ENCODE assay signal across 2 cellular contexts in the genomic region with DNA sequence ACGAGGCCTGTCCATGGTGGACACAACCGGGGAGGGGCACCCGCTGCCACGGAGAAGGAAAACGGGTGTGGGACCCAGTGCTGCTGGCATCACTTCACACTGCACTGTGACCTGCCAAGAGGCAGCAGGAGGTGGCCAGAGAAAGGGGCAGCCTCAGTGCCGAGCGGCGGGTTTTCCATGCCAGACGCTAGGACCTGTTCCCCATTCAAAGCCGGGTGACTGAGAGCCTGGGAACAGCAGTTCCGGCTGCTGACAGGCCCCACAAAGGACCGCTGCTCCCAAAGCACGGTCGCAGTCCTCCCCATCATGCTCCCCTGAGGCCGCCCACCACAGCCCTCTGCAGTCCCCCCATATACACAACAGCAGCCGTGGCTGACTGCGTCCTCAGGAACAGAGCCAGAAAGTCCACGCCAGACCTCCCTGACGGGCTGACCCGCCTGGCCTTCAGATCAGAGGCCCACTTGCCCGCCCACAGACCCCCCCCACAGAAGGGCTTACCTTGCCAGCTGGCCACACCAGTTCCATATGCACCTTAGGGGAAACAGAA.
TF ChIP-seq lines count a peak whose summit lies in the region.

No MANE protein-coding gene starts in this region.

TF ChIP-seq in liver, 16 proteins besides CTCF, POLR2A, EP300 and RAD21:
- TF ChIP-seq FOXA1 (IDR thresholded peaks at IDR 0.05): no peak
- TF ChIP-seq, protein P1, sequence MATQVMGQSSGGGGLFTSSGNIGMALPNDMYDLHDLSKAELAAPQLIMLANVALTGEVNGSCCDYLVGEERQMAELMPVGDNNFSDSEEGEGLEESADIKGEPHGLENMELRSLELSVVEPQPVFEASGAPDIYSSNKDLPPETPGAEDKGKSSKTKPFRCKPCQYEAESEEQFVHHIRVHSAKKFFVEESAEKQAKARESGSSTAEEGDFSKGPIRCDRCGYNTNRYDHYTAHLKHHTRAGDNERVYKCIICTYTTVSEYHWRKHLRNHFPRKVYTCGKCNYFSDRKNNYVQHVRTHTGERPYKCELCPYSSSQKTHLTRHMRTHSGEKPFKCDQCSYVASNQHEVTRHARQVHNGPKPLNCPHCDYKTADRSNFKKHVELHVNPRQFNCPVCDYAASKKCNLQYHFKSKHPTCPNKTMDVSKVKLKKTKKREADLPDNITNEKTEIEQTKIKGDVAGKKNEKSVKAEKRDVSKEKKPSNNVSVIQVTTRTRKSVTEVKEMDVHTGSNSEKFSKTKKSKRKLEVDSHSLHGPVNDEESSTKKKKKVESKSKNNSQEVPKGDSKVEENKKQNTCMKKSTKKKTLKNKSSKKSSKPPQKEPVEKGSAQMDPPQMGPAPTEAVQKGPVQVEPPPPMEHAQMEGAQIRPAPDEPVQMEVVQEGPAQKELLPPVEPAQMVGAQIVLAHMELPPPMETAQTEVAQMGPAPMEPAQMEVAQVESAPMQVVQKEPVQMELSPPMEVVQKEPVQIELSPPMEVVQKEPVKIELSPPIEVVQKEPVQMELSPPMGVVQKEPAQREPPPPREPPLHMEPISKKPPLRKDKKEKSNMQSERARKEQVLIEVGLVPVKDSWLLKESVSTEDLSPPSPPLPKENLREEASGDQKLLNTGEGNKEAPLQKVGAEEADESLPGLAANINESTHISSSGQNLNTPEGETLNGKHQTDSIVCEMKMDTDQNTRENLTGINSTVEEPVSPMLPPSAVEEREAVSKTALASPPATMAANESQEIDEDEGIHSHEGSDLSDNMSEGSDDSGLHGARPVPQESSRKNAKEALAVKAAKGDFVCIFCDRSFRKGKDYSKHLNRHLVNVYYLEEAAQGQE (IDR thresholded peaks at IDR 0.05): no peak
- no peak for TF ChIP-seq GABPA (IDR thresholded peaks at IDR 0.05 in 1 of 2, conservative IDR thresholded peaks at IDR 0.05 in 1 of 2)
- no peak for TF ChIP-seq HNF4A (conservative IDR thresholded peaks at IDR 0.05)
- no peak for TF ChIP-seq YY1 (IDR thresholded peaks at IDR 0.05)
- TF ChIP-seq NR2F2 (IDR thresholded peaks at IDR 0.05): no peak

TF ChIP-seq in HepG2, 621 proteins besides CTCF, POLR2A, EP300 and RAD21:
- TF ChIP-seq, protein P2, sequence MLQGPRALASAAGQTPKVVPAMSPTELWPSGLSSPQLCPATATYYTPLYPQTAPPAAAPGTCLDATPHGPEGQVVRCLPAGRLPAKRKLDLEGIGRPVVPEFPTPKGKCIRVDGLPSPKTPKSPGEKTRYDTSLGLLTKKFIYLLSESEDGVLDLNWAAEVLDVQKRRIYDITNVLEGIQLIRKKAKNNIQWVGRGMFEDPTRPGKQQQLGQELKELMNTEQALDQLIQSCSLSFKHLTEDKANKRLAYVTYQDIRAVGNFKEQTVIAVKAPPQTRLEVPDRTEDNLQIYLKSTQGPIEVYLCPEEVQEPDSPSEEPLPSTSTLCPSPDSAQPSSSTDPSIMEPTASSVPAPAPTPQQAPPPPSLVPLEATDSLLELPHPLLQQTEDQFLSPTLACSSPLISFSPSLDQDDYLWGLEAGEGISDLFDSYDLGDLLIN (CRISPR knock-in tag; IDR thresholded peaks at IDR 0.05; ENCODE audit: borderline replicate concordance): no peak
- TF ChIP-seq PPARG (CRISPR knock-in tag; conservative IDR thresholded peaks at IDR 0.05) (no peak), ZNF746 (CRISPR knock-in tag; IDR thresholded peaks at IDR 0.05) (no peak), ZBTB14 (CRISPR knock-in tag; IDR thresholded peaks at IDR 0.05) (no peak), ZBTB38 (CRISPR knock-in tag; IDR thresholded peaks at IDR 0.05) (no peak), ELF1 (CRISPR knock-in tag; IDR thresholded peaks at IDR 0.05) (no peak), IKZF4 (CRISPR knock-in tag; IDR thresholded peaks at IDR 0.05; ENCODE audit: borderline replicate concordance, low read depth, not compliant biosample characterization) (no peak), ZNF382 (CRISPR knock-in tag; IDR thresholded peaks at IDR 0.05; ENCODE audit: borderline replicate concordance) (no peak), PCBP1 (IDR thresholded peaks at IDR 0.05; ENCODE audit: borderline replicate concordance, low read depth, low read length) (no peak), ZSCAN9 (CRISPR knock-in tag; IDR thresholded peaks at IDR 0.05; ENCODE audit: borderline replicate concordance) (no peak), EHMT2 (IDR thresholded peaks at IDR 0.05; ENCODE audit: borderline replicate concordance, low read depth, low read length) (no peak)
- TF ChIP-seq, protein P3, sequence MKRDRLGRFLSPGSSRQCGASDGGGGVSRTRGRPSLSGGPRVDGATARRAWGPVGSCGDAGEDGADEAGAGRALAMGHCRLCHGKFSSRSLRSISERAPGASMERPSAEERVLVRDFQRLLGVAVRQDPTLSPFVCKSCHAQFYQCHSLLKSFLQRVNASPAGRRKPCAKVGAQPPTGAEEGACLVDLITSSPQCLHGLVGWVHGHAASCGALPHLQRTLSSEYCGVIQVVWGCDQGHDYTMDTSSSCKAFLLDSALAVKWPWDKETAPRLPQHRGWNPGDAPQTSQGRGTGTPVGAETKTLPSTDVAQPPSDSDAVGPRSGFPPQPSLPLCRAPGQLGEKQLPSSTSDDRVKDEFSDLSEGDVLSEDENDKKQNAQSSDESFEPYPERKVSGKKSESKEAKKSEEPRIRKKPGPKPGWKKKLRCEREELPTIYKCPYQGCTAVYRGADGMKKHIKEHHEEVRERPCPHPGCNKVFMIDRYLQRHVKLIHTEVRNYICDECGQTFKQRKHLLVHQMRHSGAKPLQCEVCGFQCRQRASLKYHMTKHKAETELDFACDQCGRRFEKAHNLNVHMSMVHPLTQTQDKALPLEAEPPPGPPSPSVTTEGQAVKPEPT (CRISPR knock-in tag; IDR thresholded peaks at IDR 0.05; ENCODE audit: low read depth): no peak
- TF ChIP-seq, protein P4, sequence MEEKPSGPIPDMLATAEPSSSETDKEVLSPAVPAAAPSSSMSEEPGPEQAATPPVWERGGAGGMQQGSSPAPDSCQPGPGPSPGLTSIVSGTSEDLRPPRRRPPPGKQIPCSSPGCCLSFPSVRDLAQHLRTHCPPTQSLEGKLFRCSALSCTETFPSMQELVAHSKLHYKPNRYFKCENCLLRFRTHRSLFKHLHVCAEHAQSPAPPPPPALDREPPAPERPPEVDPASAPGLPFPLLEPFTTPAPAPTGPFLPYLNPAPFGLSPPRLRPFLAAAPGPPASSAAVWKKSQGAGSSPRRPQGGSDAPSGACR (CRISPR knock-in tag; IDR thresholded peaks at IDR 0.05): no peak
- TF ChIP-seq, protein P5, sequence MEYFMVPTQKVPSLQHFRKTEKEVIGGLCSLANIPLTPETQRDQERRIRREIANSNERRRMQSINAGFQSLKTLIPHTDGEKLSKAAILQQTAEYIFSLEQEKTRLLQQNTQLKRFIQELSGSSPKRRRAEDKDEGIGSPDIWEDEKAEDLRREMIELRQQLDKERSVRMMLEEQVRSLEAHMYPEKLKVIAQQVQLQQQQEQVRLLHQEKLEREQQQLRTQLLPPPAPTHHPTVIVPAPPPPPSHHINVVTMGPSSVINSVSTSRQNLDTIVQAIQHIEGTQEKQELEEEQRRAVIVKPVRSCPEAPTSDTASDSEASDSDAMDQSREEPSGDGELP (IDR thresholded peaks at IDR 0.05; ENCODE audit: borderline replicate concordance, low read depth): no peak
